In genomic region chr10:124708922-124709520, GRCh38 we compare ENCODE assay signal across 9 cellular contexts. TPM values are rescaled to one million over a fixed set of nuclear protein-coding genes. Genes with fewer than 3 reads are reported as not detected.
DNase-seq lines count a peak whose midpoint lies in the region; ATAC-seq and TF ChIP-seq lines count a peak whose summit lies in the region.
"Had no signal": no experiment of that assay in that cellular context is flagged by ENCODE, and none has a peak within 500 bp of the region (broad histone marks: within the 10 kb centered on the region; RNA-seq: fewer than 3 reads in every experiment).

No MANE protein-coding gene starts in this region.

- no peak overlapping the region for H3K4me3 Mint-ChIP-seq in HFFc6
- no peak overlapping the region for H3K4me3 Mint-ChIP-seq in chondrocyte (ENCODE audit: unreplicated experiment)
- H3K4me3 Mint-ChIP-seq: activated CD4-positive, alpha-beta T cell treated with anti-CD3 and anti-CD28 coated beads for 36 hours had no signal

- DNase-seq in HFFc6, result no peak
- peak; percentile 60 for DNase-seq in iPS-NIHi11 (ENCODE audit: low spot score)
- no peak for DNase-seq in NCI-H82 (lab: John Stamatoyannopoulos, UW)
- DNase-seq in chondrocyte (ENCODE audit: low spot score), result no peak
- no peak for DNase-seq in activated gamma-delta T cell treated with Interleukin-2 at 50 U/mL for 16 hours
- DNase-seq: activated CD4-positive, alpha-beta T cell treated with anti-CD3 and anti-CD28 coated beads for 36 hours had no signal

- ATAC-seq in HG02981 (IDR thresholded peaks at IDR 0.05; ENCODE audit: unreplicated experiment), result no peak
- ATAC-seq: activated CD4-positive, alpha-beta T cell treated with anti-CD3 and anti-CD28 coated beads for 36 hours had no signal

- H3K4me1 Mint-ChIP-seq in HFFc6 (ENCODE audit: low read depth), result peaks cover 8% of the 10 kb centered on the region
- peaks cover 14% of the 10 kb centered on the region for H3K4me1 Mint-ChIP-seq in chondrocyte (ENCODE audit: low read depth)

- no peaks in the 10 kb centered on the region for H3K9me3 Mint-ChIP-seq in HFFc6
- H3K9me3 Mint-ChIP-seq in chondrocyte (ENCODE audit: low read depth), result no peaks in the 10 kb centered on the region

- H3K4me3 ChIP-seq in skin epidermis, result no peak overlapping the region

- H3K27ac ChIP-seq in VCaP, result peak overlapping the region; percentile 72
- H3K27ac ChIP-seq in skin epidermis, result peak overlapping the region in 16 of 21 experiments; percentile 11 to 92 (median 50)

- H3K36me3 Mint-ChIP-seq in HFFc6 (ENCODE audit: low read depth) (no peaks in the 10 kb centered on the region), chondrocyte (ENCODE audit: low read depth) (peaks cover 4% of the 10 kb centered on the region)

- peak overlapping the region; percentile 40; the same call in 1 of the 2 replicates for H3K27ac Mint-ChIP-seq in HFFc6
- no peak overlapping the region for H3K27ac Mint-ChIP-seq in chondrocyte (ENCODE audit: unreplicated experiment)
- H3K27ac Mint-ChIP-seq: activated CD4-positive, alpha-beta T cell treated with anti-CD3 and anti-CD28 coated beads for 36 hours had no signal

- TF ChIP-seq CTCF in HFFc6 (IDR thresholded peaks at IDR 0.05) (no peak), VCaP (conservative IDR thresholded peaks at IDR 0.05) (no peak), chondrocyte (IDR thresholded peaks at IDR 0.05) (no peak)

- H3K27me3 Mint-ChIP-seq in HFFc6 (ENCODE audit: insufficient read depth) (peaks cover 1% of the 10 kb centered on the region; the same call in 1 of the 2 replicates), chondrocyte (ENCODE audit: low read depth) (no peaks in the 10 kb centered on the region)
- H3K27me3 Mint-ChIP-seq: activated CD4-positive, alpha-beta T cell treated with anti-CD3 and anti-CD28 coated beads for 36 hours had no signal

RNA-seq across cellular contexts. Expression of gene FAM53B, which starts 35.2 kb away (rescaled TPM):
- 10 to 100 TPM in 5 of 6 experiments, 1 to 10 TPM in 1; 9.3 to 10.6 (median 10.4) TPM for total RNA-seq in HFFc6 (2021; fragmentation: NEBNext Ultra II Directional; extraction: Animal tissue kit (Norgen Biotek cat#: 25700))
- total RNA-seq in chondrocyte, result 16.1 to 18.2 TPM (median 17.6 TPM) in 3 replicates
